In genomic region chrX:46757593-46757992, GRCh38 we compare ENCODE assay signal across 9 cellular contexts.
A peak's percentile ranks its signal among the peaks of the same experiment; 100 is the strongest.
DNase-seq lines count a peak whose midpoint lies in the region; ATAC-seq and TF ChIP-seq lines count a peak whose summit lies in the region.
"Had no signal": no experiment of that assay in that cellular context is flagged by ENCODE, and none has a peak within 500 bp of the region (broad histone marks: within the 10 kb centered on the region; RNA-seq: fewer than 3 reads in every experiment).

No MANE protein-coding gene starts in this region.

- peak overlapping the region; percentile 92 for H3K4me3 Mint-ChIP-seq in activated T-cell treated with anti-CD3 and anti-CD28 coated beads, Interleukin-2, amount 50 U/mL, for 24 hours

- ATAC-seq in GM21390 (IDR thresholded peaks at IDR 0.05; ENCODE audit: unreplicated experiment): no peak

- H3K27ac Mint-ChIP-seq in activated T-cell treated with anti-CD3 and anti-CD28 coated beads, Interleukin-2, amount 50 U/mL, for 24 hours: no peak overlapping the region

- TF ChIP-seq CTCF in WI38 (IDR thresholded peaks at IDR 0.05; ENCODE audit: low read depth, low read length) (no peak), GM13977 (IDR thresholded peaks at IDR 0.05; ENCODE audit: extremely low read depth, insufficient read depth, missing control alignments) (no peak)

- H3K4me3 ChIP-seq in WI38 (ENCODE audit: low read depth, low read length): peak overlapping the region; percentile 70

- H3K4me1 Mint-ChIP-seq in activated T-cell treated with anti-CD3 and anti-CD28 coated beads, Interleukin-2, amount 50 U/mL, for 24 hours (ENCODE audit: low read depth): peaks cover 29% of the 10 kb centered on the region

- DNase-seq in activated T-cell treated with anti-CD3 and anti-CD28 coated beads, Interleukin-2, amount 50 U/mL, for 24 hours: no peak
- DNase-seq in activated T-cell treated with anti-CD3 and anti-CD28 coated beads, Interleukin-2, amount 50 U/mL, for 48 hours: no peak
- DNase-seq in glomerular visceral epithelial cell (ENCODE audit: extremely low spot score): peak; percentile 3
- peak; percentile 7 for DNase-seq in superior temporal gyrus (ENCODE audit: extremely low spot score)
- DNase-seq in GM13977 (ENCODE audit: low spot score): no peak
- no peak for DNase-seq in NCI-H345 (lab: John Stamatoyannopoulos, UW)
- DNase-seq: NCI-H1105 had no signal

- H3K27me3 Mint-ChIP-seq in activated T-cell treated with anti-CD3 and anti-CD28 coated beads, Interleukin-2, amount 50 U/mL, for 24 hours: peaks cover 60% of the 10 kb centered on the region

- H3K36me3 Mint-ChIP-seq in activated T-cell treated with anti-CD3 and anti-CD28 coated beads, Interleukin-2, amount 50 U/mL, for 24 hours (ENCODE audit: low read depth): no peaks in the 10 kb centered on the region

- H3K9me3 Mint-ChIP-seq in activated T-cell treated with anti-CD3 and anti-CD28 coated beads, Interleukin-2, amount 50 U/mL, for 24 hours: no peaks in the 10 kb centered on the region

- in situ Hi-C loops in GM13977 (cut with MboI; ENCODE audit: low pct_unique_long_range_greater_than_20kb, low sequenced_read_pairs, unreplicated experiment): no loop called here

Comparison
In these comparisons a context has a peak if more than half of its experiments do, and no peak if none do; other contexts are left out.
1. DNase-seq: peak in glomerular visceral epithelial cell (single experiment) and superior temporal gyrus (single experiment); none in activated T-cell treated with anti-CD3 and anti-CD28 coated beads, Interleukin-2, amount 50 U/mL, for 24 hours (single experiment), activated T-cell treated with anti-CD3 and anti-CD28 coated beads, Interleukin-2, amount 50 U/mL, for 48 hours (0 of 2), GM13977 (single experiment) and NCI-H345 (single experiment).